In genomic region chr4:25209702-25210101, GRCh38 we compare ENCODE assay signal across 23 cellular contexts.
"Had no signal": no experiment of that assay in that cellular context is flagged by ENCODE, and none has a peak within 500 bp of the region (broad histone marks: within the 10 kb centered on the region; RNA-seq: fewer than 3 reads in every experiment).

No MANE protein-coding gene starts in this region.

- ATAC-seq: foreskin keratinocyte; left ventricle myocardium superior; naive thymus-derived CD4-positive, alpha-beta T cell; psoas muscle had no signal

- H3K4me1 Mint-ChIP-seq: immature natural killer cell, nephron progenitor cell had no signal

- H3K9me3 ChIP-seq: neutrophil had no signal

- H3K4me3 ChIP-seq: coronary artery, lung, psoas muscle, sigmoid colon, skin epidermis, stomach, thoracic aorta, transverse colon had no signal

- H3K4me3 Mint-ChIP-seq: endodermal cell; immature natural killer cell; naive thymus-derived CD4-positive, alpha-beta T cell; nephron progenitor cell had no signal

- H3K4me1 ChIP-seq: foreskin keratinocyte, psoas muscle, sigmoid colon, stomach, transverse colon had no signal

- FAIRE-seq: endothelial cell of umbilical vein, keratinocyte, urothelium cell line had no signal

- H3K36me3 ChIP-seq: neutrophil, sigmoid colon, stomach, thoracic aorta, transverse colon had no signal

- DNase-seq: effector CD4-positive, alpha-beta T cell; endodermal cell; erythroblast; foreskin keratinocyte; immature natural killer cell; left ventricle myocardium superior; mesenchymal stem cell; naive thymus-derived CD4-positive, alpha-beta T cell; nephron progenitor cell; psoas muscle; sigmoid colon; stimulated activated naive CD4-positive, alpha-beta T cell; stomach; substantia nigra; transverse colon had no signal

- H3K27ac Mint-ChIP-seq: endodermal cell; immature natural killer cell; naive thymus-derived CD4-positive, alpha-beta T cell; nephron progenitor cell had no signal

- H3K27me3 ChIP-seq: neutrophil, sigmoid colon, stomach, transverse colon had no signal

- H3K27ac ChIP-seq: coronary artery, foreskin keratinocyte, neutrophil, psoas muscle, sigmoid colon, skin epidermis, stomach, thoracic aorta, transverse colon had no signal
